Comparison of ENCODE assay signal across 2 cellular contexts in genomic region chr3:112519424-112520001, GRCh38.
TF ChIP-seq lines count a peak whose summit lies in the region.

No MANE protein-coding gene starts in this region.

TF ChIP-seq in SK-N-SH treated with all-trans-retinoic acid at 6 μM for 48 hours, 23 proteins besides CTCF, POLR2A, EP300 and RAD21:
- no peak for TF ChIP-seq SNAI2 (CRISPR knock-in tag; IDR thresholded peaks at IDR 0.05)
- no peak for TF ChIP-seq ISL1 (CRISPR knock-in tag; IDR thresholded peaks at IDR 0.05)

TF ChIP-seq in H1, 55 proteins besides CTCF, POLR2A, EP300 and RAD21:
- TF ChIP-seq YY1 (IDR thresholded peaks at IDR 0.05; ENCODE audit: low read depth, low read length) (peak; percentile 26; the same call in 1 of the 2 replicates), RFX5 (IDR thresholded peaks at IDR 0.05; ENCODE audit: borderline replicate concordance, low read depth, low read length) (no peak), SIN3A (conservative IDR thresholded peaks at IDR 0.05 in 1 of 2, IDR thresholded peaks at IDR 0.05 in 1 of 2; ENCODE audit: low read depth in 1 of 2, low read length in 2 of 2) (no peak), SP1 (IDR thresholded peaks at IDR 0.05; ENCODE audit: low read depth, low read length) (no peak), CHD1 (IDR thresholded peaks at IDR 0.05; ENCODE audit: low read depth, low read length) (no peak), ATF2 (IDR thresholded peaks at IDR 0.05; ENCODE audit: low read length) (no peak), CREB1 (IDR thresholded peaks at IDR 0.05) (no peak)
